25 cellular contexts compared by ENCODE assay signal in genomic region chr7:127967276-127967675, GRCh38.
"Had no signal": no experiment of that assay in that cellular context is flagged by ENCODE, and none has a peak within 500 bp of the region (broad histone marks: within the 10 kb centered on the region; RNA-seq: fewer than 3 reads in every experiment).

No MANE protein-coding gene starts in this region.

- H3K27me3 ChIP-seq: adrenal gland, SJSA1 had no signal

- ATAC-seq: activated T-cell treated with anti-CD3 and anti-CD28 coated beads, Interleukin-2, amount 50 U/mL, for 72 hours; K562; Panc1; SK-N-SH treated with all-trans-retinoic acid at 6 μM for 48 hours had no signal

- H3K4me1 ChIP-seq: adrenal gland, SJSA1 had no signal

- H3K9me3 Mint-ChIP-seq: activated B cell treated with CpG ODN at 0.5 μM for 24 hours had no signal

- H3K27ac Mint-ChIP-seq: activated B cell treated with CpG ODN at 0.5 μM for 24 hours; activated CD4-positive, alpha-beta T cell treated with anti-CD3 and anti-CD28 coated beads, Interleukin-2, amount 10 ng/mL, durations not matched to agents 24 days and 14 days; activated naive CD8-positive, alpha-beta T cell treated with anti-CD3 and anti-CD28 coated beads, Interleukin-2, amount 10 ng/mL, durations not matched to agents 7 days and 5 days; activated T-cell treated with anti-CD3 and anti-CD28 coated beads, Interleukin-2, amount 50 U/mL, for 72 hours; T-helper 2 cell treated with Interferon-gamma antibody and Interleukin-4, amounts not matched to agents 5 μg/mL and 100 μg/mL, for 36 hours had no signal

- H3K27me3 Mint-ChIP-seq: activated B cell treated with CpG ODN at 0.5 μM for 24 hours; activated CD4-positive, alpha-beta T cell treated with anti-CD3 and anti-CD28 coated beads, Interleukin-2, amount 10 ng/mL, durations not matched to agents 24 days and 14 days; activated naive CD8-positive, alpha-beta T cell treated with anti-CD3 and anti-CD28 coated beads, Interleukin-2, amount 10 ng/mL, durations not matched to agents 7 days and 5 days had no signal

- H3K36me3 ChIP-seq: adrenal gland had no signal

- H3K9me3 ChIP-seq: adrenal gland, SJSA1 had no signal

- H3K4me3 Mint-ChIP-seq: activated B cell treated with CpG ODN at 0.5 μM for 24 hours; activated CD4-positive, alpha-beta T cell treated with anti-CD3 and anti-CD28 coated beads, Interleukin-2, amount 10 ng/mL, durations not matched to agents 24 days and 14 days; activated naive CD8-positive, alpha-beta T cell treated with anti-CD3 and anti-CD28 coated beads, Interleukin-2, amount 10 ng/mL, durations not matched to agents 7 days and 5 days; activated T-cell treated with anti-CD3 and anti-CD28 coated beads, Interleukin-2, amount 50 U/mL, for 72 hours; T-helper 2 cell treated with Interferon-gamma antibody and Interleukin-4, amounts not matched to agents 5 μg/mL and 100 μg/mL, for 36 hours had no signal

- H3K4me3 ChIP-seq: adrenal gland, K562, SJSA1 had no signal

- H3K27ac ChIP-seq: adrenal gland, SJSA1 had no signal

- DNase-seq: activated B cell treated with CpG ODN at 0.5 μM for 24 hours; activated CD4-positive, alpha-beta T cell treated with anti-CD3 and anti-CD28 coated beads for 1 hour; activated CD4-positive, alpha-beta T cell treated with anti-CD3 and anti-CD28 coated beads, Interleukin-2, amount 10 ng/mL, durations not matched to agents 24 days and 14 days; activated CD4-positive, alpha-beta T cell treated with anti-CD3 and anti-CD28 coated beads, Interleukin-2, amount 50 U/mL, for 48 hours; activated CD8-positive, alpha-beta memory T cell treated with anti-CD3 and anti-CD28 coated beads, Interleukin-2, amount 50 U/mL, for 4 hours; activated naive CD4-positive, alpha-beta T cell treated with anti-CD3 and anti-CD28 coated beads, Interleukin-2, amount 50 U/mL, for 16 hours; activated naive CD8-positive, alpha-beta T cell treated with anti-CD3 and anti-CD28 coated beads, Interleukin-2, amount 10 ng/mL, durations not matched to agents 7 days and 5 days; activated T-cell treated with anti-CD3 and anti-CD28 coated beads, Interleukin-2, amount 50 U/mL, for 72 hours; adrenal gland; anterior cingulate cortex; Karpas-422; NCI-H1436; NCI-H1694 treated with DMSO at 0.1 percent for 48 hours; NCI-H2029 treated with DMSO at 0.1 percent for 48 hours; NCI-H345; NCI-H510A; NCI-H526 treated with DMSO at 0.1 percent for 48 hours; NCI-H82; SHP77; SW 1271 had no signal

- H3K4me1 Mint-ChIP-seq: activated B cell treated with CpG ODN at 0.5 μM for 24 hours; activated naive CD8-positive, alpha-beta T cell treated with anti-CD3 and anti-CD28 coated beads, Interleukin-2, amount 10 ng/mL, durations not matched to agents 7 days and 5 days had no signal
